Comparison of ENCODE assay signal across 11 cellular contexts in genomic region chr10:125060486-125060850, GRCh38.
DNase-seq lines count a peak whose midpoint lies in the region; ATAC-seq, FAIRE-seq and TF ChIP-seq lines count a peak whose summit lies in the region.
"Had no signal": no experiment of that assay in that cellular context is flagged by ENCODE, and none has a peak within 500 bp of the region (broad histone marks: within the 10 kb centered on the region; RNA-seq: fewer than 3 reads in every experiment).

No MANE protein-coding gene starts in this region.

- H3K4me1 Mint-ChIP-seq in glutamatergic neuron (ENCODE audit: low read depth, unreplicated experiment): peaks cover 81% of the 10 kb centered on the region

- peaks cover 25% of the 10 kb centered on the region for H3K27me3 Mint-ChIP-seq in glutamatergic neuron (ENCODE audit: unreplicated experiment)

- ATAC-seq in pancreas: peak; percentile 2 to 5 (median 4)
- ATAC-seq in HG03045 (IDR thresholded peaks at IDR 0.05; ENCODE audit: unreplicated experiment): no peak
- ATAC-seq in HG02852 (IDR thresholded peaks at IDR 0.05; ENCODE audit: unreplicated experiment): no peak
- no peak for ATAC-seq in stimulated activated naive CD8-positive, alpha-beta T cell treated with anti-CD3 and anti-CD28 coated beads, Interleukin-15, Interleukin-2, amounts not matched to agents 100 U/mL and 50 U/mL, for 24 hours

- peaks cover 12 to 47% (median 26%) of the 10 kb centered on the region in 3 donors for H3K4me1 ChIP-seq in pancreas

- H3K27ac Mint-ChIP-seq in glutamatergic neuron (ENCODE audit: unreplicated experiment): peak overlapping the region; percentile 97
- H3K27ac Mint-ChIP-seq: CD4-positive, CD25-positive, alpha-beta regulatory T cell had no signal

- H3K27me3 ChIP-seq in pancreas: no peaks in the 10 kb centered on the region

- 40 to 43% methylated on average over 11 of the region's 11 CpGs for WGBS in pancreas, 2 donors

- no peak overlapping the region for H3K4me3 ChIP-seq in pancreas

- peaks cover 30% of the 10 kb centered on the region for H3K9me3 Mint-ChIP-seq in glutamatergic neuron (ENCODE audit: unreplicated experiment)
- H3K9me3 Mint-ChIP-seq: CD4-positive, CD25-positive, alpha-beta regulatory T cell had no signal

- DNase-seq in AG08395 (ENCODE audit: low spot score): peak; percentile 32
- DNase-seq in astrocyte of the hippocampus (ENCODE audit: low read depth, low spot score): peak; percentile 79
- no peak for DNase-seq in glutamatergic neuron
- DNase-seq in pancreas: no peak
- no peak for DNase-seq in NCI-H2227 (lab: John Stamatoyannopoulos, UW; ENCODE audit: unreplicated experiment)
- DNase-seq in stimulated activated naive CD8-positive, alpha-beta T cell treated with anti-CD3 and anti-CD28 coated beads, Interleukin-15, Interleukin-2, amounts not matched to agents 100 U/mL and 50 U/mL, for 24 hours: no peak

- peak overlapping the region; percentile 76 for H3K4me3 Mint-ChIP-seq in glutamatergic neuron (ENCODE audit: unreplicated experiment)
- H3K4me3 Mint-ChIP-seq: CD4-positive, CD25-positive, alpha-beta regulatory T cell had no signal

- no peaks in the 10 kb centered on the region for H3K9me3 ChIP-seq in pancreas

- H3K36me3 Mint-ChIP-seq in glutamatergic neuron (ENCODE audit: unreplicated experiment): no peaks in the 10 kb centered on the region
- H3K36me3 Mint-ChIP-seq: CD4-positive, CD25-positive, alpha-beta regulatory T cell had no signal

- no peak for TF ChIP-seq CTCF in glutamatergic neuron (IDR thresholded peaks at IDR 0.05; ENCODE audit: partially characterized antibody, unreplicated experiment)
- no peak for TF ChIP-seq CTCF in pancreas (IDR thresholded peaks at IDR 0.05)

- no peak for FAIRE-seq in pancreas (lab: Jason Lieb, UNC)
- FAIRE-seq: islet of Langerhans had no signal

- H3K36me3 ChIP-seq in pancreas: no peaks in the 10 kb centered on the region

- intact Hi-C loops in pancreas (cut with DNase I): no loop called here

- peak overlapping the region in 3 of 4 donors; percentile 15 to 54 (median 36) for H3K27ac ChIP-seq in pancreas
- H3K27ac ChIP-seq: KMS-11 had no signal

Comparison
In these comparisons a context has a peak if more than half of its experiments do, and no peak if none do; other contexts are left out.
1. DNase-seq: peak in AG08395 (single experiment) and astrocyte of the hippocampus (single experiment); none in glutamatergic neuron (single experiment), pancreas (0 of 6), NCI-H2227 (single experiment) and stimulated activated naive CD8-positive, alpha-beta T cell treated with anti-CD3 and anti-CD28 coated beads, Interleukin-15, Interleukin-2, amounts not matched to agents 100 U/mL and 50 U/mL, for 24 hours (single experiment).
2. ATAC-seq: peak in pancreas (4 of 4); none in HG03045 (single experiment), HG02852 (single experiment) and stimulated activated naive CD8-positive, alpha-beta T cell treated with anti-CD3 and anti-CD28 coated beads, Interleukin-15, Interleukin-2, amounts not matched to agents 100 U/mL and 50 U/mL, for 24 hours (single experiment).